ENCODE assay signal across 13 cellular contexts in genomic region chr14:51092965-51093364, GRCh38. TPM values are rescaled to one million over a fixed set of nuclear protein-coding genes. Genes with fewer than 3 reads are reported as not detected.
DNase-seq lines count a peak whose midpoint lies in the region; ATAC-seq, FAIRE-seq and TF ChIP-seq lines count a peak whose summit lies in the region.
"Had no signal": no experiment of that assay in that cellular context is flagged by ENCODE, and none has a peak within 500 bp of the region (broad histone marks: within the 10 kb centered on the region; RNA-seq: fewer than 3 reads in every experiment).

No MANE protein-coding gene starts in this region.

- TF ChIP-seq CTCF in suprapubic skin (IDR thresholded peaks at IDR 0.05) = no peak

- H3K27ac ChIP-seq in suprapubic skin = no peak overlapping the region

- peaks cover 10% of the 10 kb centered on the region for H3K27me3 Mint-ChIP-seq in activated T-cell treated with anti-CD3 and anti-CD28 coated beads, Interleukin-2, amount 50 U/mL, for 72 hours (ENCODE audit: low read depth)
- H3K27me3 Mint-ChIP-seq in T-helper 17 cell (peaks cover 22% of the 10 kb centered on the region), immature natural killer cell (ENCODE audit: low read depth in 3 of 3) (peaks cover 3 to 24% (median 18%) of the 10 kb centered on the region in 3 donors)

- H3K27me3 ChIP-seq in suprapubic skin = peaks cover 17% of the 10 kb centered on the region

- no peaks in the 10 kb centered on the region for H3K36me3 Mint-ChIP-seq in activated T-cell treated with anti-CD3 and anti-CD28 coated beads, Interleukin-2, amount 50 U/mL, for 72 hours (ENCODE audit: insufficient read depth in 2 of 2)
- H3K36me3 Mint-ChIP-seq in T-helper 17 cell (ENCODE audit: low read depth) = peaks cover 4% of the 10 kb centered on the region
- no peaks in the 10 kb centered on the region for H3K36me3 Mint-ChIP-seq in immature natural killer cell
- H3K36me3 Mint-ChIP-seq: stimulated activated effector memory CD8-positive, alpha-beta T cell treated with anti-CD3 and anti-CD28 coated beads, Interleukin-12 subunit alpha, Interleukin-12 subunit beta, amount 100 ng/mL, for 72 hours had no signal

- ATAC-seq in activated T-cell treated with anti-CD3 and anti-CD28 coated beads, Interleukin-2, amount 50 U/mL, for 72 hours (replicated peaks in 1 of 2) = no peak
- no peak for ATAC-seq in T-helper 17 cell
- ATAC-seq in GM19328 (IDR thresholded peaks at IDR 0.05; ENCODE audit: unreplicated experiment) = no peak
- ATAC-seq: PC-3; stimulated activated effector memory CD8-positive, alpha-beta T cell treated with anti-CD3 and anti-CD28 coated beads, Interleukin-12 subunit alpha, Interleukin-12 subunit beta, amount 100 ng/mL, for 72 hours had no signal

- H3K9me3 ChIP-seq in T-helper 17 cell (ENCODE audit: control insufficient read depth, low read length, poor library complexity, severe bottlenecking) = no peaks in the 10 kb centered on the region
- H3K9me3 ChIP-seq in suprapubic skin = no peaks in the 10 kb centered on the region

- TF ChIP-seq EP300 in suprapubic skin (IDR thresholded peaks at IDR 0.05) = no peak

- TF ChIP-seq POLR2A in suprapubic skin (IDR thresholded peaks at IDR 0.05) (no peak), GM12891 (IDR thresholded peaks at IDR 0.05; ENCODE audit: low read depth, low read length) (no peak)

- WGBS in suprapubic skin = 73% methylated on average over 7 of the region's 7 CpGs

- no peak for DNase-seq in activated T-cell treated with anti-CD3 and anti-CD28 coated beads, Interleukin-2, amount 50 U/mL, for 72 hours
- DNase-seq in activated T-cell treated with anti-CD3 and anti-CD28 coated beads for 4 hours (no peak), T-helper 17 cell (no peak), immature natural killer cell (no peak), suprapubic skin (ENCODE audit: low spot score in 2 of 2) (no peak), GOT3 (lab: John Stamatoyannopoulos, UW) (no peak), GM12891 (ENCODE audit: insufficient read length, low spot score) (no peak)
- DNase-seq: dermis blood vessel endothelial cell, NCI-H1694, PC-3 had no signal

- no peak overlapping the region for H3K27ac Mint-ChIP-seq in activated T-cell treated with anti-CD3 and anti-CD28 coated beads, Interleukin-2, amount 50 U/mL, for 72 hours
- H3K27ac Mint-ChIP-seq in T-helper 17 cell (no peak overlapping the region), immature natural killer cell (no peak overlapping the region)
- H3K27ac Mint-ChIP-seq: stimulated activated effector memory CD8-positive, alpha-beta T cell treated with anti-CD3 and anti-CD28 coated beads, Interleukin-12 subunit alpha, Interleukin-12 subunit beta, amount 100 ng/mL, for 72 hours had no signal

- no peaks in the 10 kb centered on the region for H3K36me3 ChIP-seq in suprapubic skin

- peak overlapping the region; percentile 13 to 37 for H3K4me3 Mint-ChIP-seq in activated T-cell treated with anti-CD3 and anti-CD28 coated beads, Interleukin-2, amount 50 U/mL, for 72 hours
- peak overlapping the region; percentile 74 for H3K4me3 Mint-ChIP-seq in T-helper 17 cell
- peak overlapping the region; percentile 8 to 76 (median 32) for H3K4me3 Mint-ChIP-seq in immature natural killer cell

- FAIRE-seq in GM12891 (lab: Jason Lieb, UNC) = no peak

- no peaks in the 10 kb centered on the region for H3K9me3 Mint-ChIP-seq in activated T-cell treated with anti-CD3 and anti-CD28 coated beads, Interleukin-2, amount 50 U/mL, for 72 hours
- no peaks in the 10 kb centered on the region for H3K9me3 Mint-ChIP-seq in immature natural killer cell
- H3K9me3 Mint-ChIP-seq: stimulated activated effector memory CD8-positive, alpha-beta T cell treated with anti-CD3 and anti-CD28 coated beads, Interleukin-12 subunit alpha, Interleukin-12 subunit beta, amount 100 ng/mL, for 72 hours had no signal

- H3K4me1 Mint-ChIP-seq in activated T-cell treated with anti-CD3 and anti-CD28 coated beads, Interleukin-2, amount 50 U/mL, for 72 hours (ENCODE audit: low read depth) = peaks cover 29% of the 10 kb centered on the region
- peaks cover 20% of the 10 kb centered on the region for H3K4me1 Mint-ChIP-seq in T-helper 17 cell
- H3K4me1 Mint-ChIP-seq in immature natural killer cell = peaks cover 20 to 22% of the 10 kb centered on the region in 2 donors

- H3K4me1 ChIP-seq in suprapubic skin = peaks cover 26% of the 10 kb centered on the region

- H3K4me3 ChIP-seq in suprapubic skin = peak overlapping the region; percentile 71

TF ChIP-seq in GM12891, 5 proteins besides CTCF, POLR2A, EP300 and RAD21:
- no peak for TF ChIP-seq POLR2AphosphoS5 (IDR thresholded peaks at IDR 0.05; ENCODE audit: low read depth, low read length)
- TF ChIP-seq TAF1 (IDR thresholded peaks at IDR 0.05; ENCODE audit: low read depth, low read length) = no peak
- no peak for TF ChIP-seq PAX5 (IDR thresholded peaks at IDR 0.05; ENCODE audit: insufficient read depth, low read length, severe bottlenecking)
- no peak for TF ChIP-seq SPI1 (IDR thresholded peaks at IDR 0.05; ENCODE audit: low read depth, low read length)
- no peak for TF ChIP-seq POU2F2 (IDR thresholded peaks at IDR 0.05; ENCODE audit: low read depth, low read length)

RNA-seq across cellular contexts. Expression of gene TRIM9, which starts 1.9 kb away (rescaled TPM):
- 1 to 10 TPM; 1.4 to 2.4 TPM for total RNA-seq in activated T-cell treated with anti-CD3 and anti-CD28 coated beads, Interleukin-2, amount 50 U/mL, for 72 hours
- under 1 TPM; 0.07 to 0.16 TPM for total RNA-seq in T-helper 17 cell
- under 1 TPM in 1 of 3 donors, not detected in 2; 0.17 TPM for polyA plus RNA-seq in immature natural killer cell
- total RNA-seq in suprapubic skin = 1 to 10 TPM in 3 of 4 donors, under 1 TPM in 1; 0.45 to 5.0 (median 1.8) TPM
- polyA plus RNA-seq in GM12891 (2012; ENCODE audit: low read depth, missing spikeins) = 0.08 TPM
- total RNA-seq: dermis blood vessel endothelial cell, HT-29 had no signal
